ENCODE assay signal across 16 cellular contexts in genomic region chr18:28365406-28365805, GRCh38.
DNase-seq lines count a peak whose midpoint lies in the region; ATAC-seq and TF ChIP-seq lines count a peak whose summit lies in the region.
"Had no signal": no experiment of that assay in that cellular context is flagged by ENCODE, and none has a peak within 500 bp of the region (broad histone marks: within the 10 kb centered on the region; RNA-seq: fewer than 3 reads in every experiment).

No MANE protein-coding gene starts in this region.

- no peak overlapping the region for H4K8ac ChIP-seq in trophoblast cell (ENCODE audit: low read depth, low read length)

- no peak overlapping the region for H3K9ac ChIP-seq in trophoblast cell (ENCODE audit: low read length)

- H3K27me3 ChIP-seq in trophoblast cell (ENCODE audit: insufficient read depth, low read length) (no peaks in the 10 kb centered on the region), uterus (no peaks in the 10 kb centered on the region)

- H2BK12ac ChIP-seq in trophoblast cell (ENCODE audit: low read length), result no peak overlapping the region

- DNase-seq in HFFc6 (peak; percentile 75), NCI-H69 (lab: John Stamatoyannopoulos, UW) (peak; percentile 74), dermis blood vessel endothelial cell (peak; percentile 91), trophoblast cell (peak; percentile 62 to 73), uterus (no peak)
- DNase-seq: activated CD4-positive, alpha-beta T cell treated with anti-CD3 and anti-CD28 coated beads for 4 hours; activated T-cell treated with anti-CD3 and anti-CD28 coated beads, Interleukin-2, amount 50 U/mL, for 24 hours; CD4-positive, alpha-beta T cell; MV-4-11; right cardiac atrium; substantia nigra; T-helper 1 cell had no signal

- H3K27ac ChIP-seq in trophoblast cell (ENCODE audit: low read depth, low read length), result no peak overlapping the region
- H3K27ac ChIP-seq in uterus, result no peak overlapping the region

- H2AK5ac ChIP-seq in trophoblast cell (ENCODE audit: low read length), result no peak overlapping the region

- no peak overlapping the region for H2AFZ ChIP-seq in trophoblast cell (ENCODE audit: insufficient read depth, low read length, poor library complexity)

- no peak overlapping the region for H4K91ac ChIP-seq in trophoblast cell (ENCODE audit: low read depth, low read length)

- no peaks in the 10 kb centered on the region for H3K79me1 ChIP-seq in trophoblast cell (ENCODE audit: low read length)

- H3K36me3 Mint-ChIP-seq in HFFc6 (ENCODE audit: low read depth), result no peaks in the 10 kb centered on the region
- H3K36me3 Mint-ChIP-seq: brain had no signal

- ATAC-seq in HG02938 (IDR thresholded peaks at IDR 0.05; ENCODE audit: unreplicated experiment) (no peak), HG03457 (IDR thresholded peaks at IDR 0.05; ENCODE audit: unreplicated experiment) (no peak), HG03460 (IDR thresholded peaks at IDR 0.05; ENCODE audit: unreplicated experiment) (no peak)

- H3K18ac ChIP-seq in trophoblast cell (ENCODE audit: low read length), result no peak overlapping the region

- TF ChIP-seq POLR2A in uterus (IDR thresholded peaks at IDR 0.05), result no peak

- no peak overlapping the region for H2BK120ac ChIP-seq in trophoblast cell (ENCODE audit: insufficient read depth, low read length, poor library complexity)

- H3K14ac ChIP-seq in trophoblast cell (ENCODE audit: low read length), result no peak overlapping the region

- no peaks in the 10 kb centered on the region for H3K36me3 ChIP-seq in trophoblast cell (ENCODE audit: control insufficient read depth in 1 of 2, insufficient read depth in 2 of 2, low read length in 2 of 2)
- H3K36me3 ChIP-seq in uterus, result no peaks in the 10 kb centered on the region

- no peak overlapping the region for H3K4ac ChIP-seq in trophoblast cell (ENCODE audit: low read depth, low read length)

- H3K4me3 Mint-ChIP-seq in HFFc6, result no peak overlapping the region
- H3K4me3 Mint-ChIP-seq: activated T-cell treated with anti-CD3 and anti-CD28 coated beads, Interleukin-2, amount 50 U/mL, for 24 hours; brain; CD4-positive, alpha-beta T cell had no signal

- no peak overlapping the region for H4K12ac ChIP-seq in trophoblast cell (ENCODE audit: low read depth, low read length)

- no peak overlapping the region for H3K4me3 ChIP-seq in trophoblast cell (ENCODE audit: low read depth, low read length)
- no peak overlapping the region for H3K4me3 ChIP-seq in uterus

- H2BK5ac ChIP-seq in trophoblast cell (ENCODE audit: low read depth, low read length, poor library complexity), result no peak overlapping the region

- H3K27me3 Mint-ChIP-seq in HFFc6 (ENCODE audit: insufficient read depth), result no peaks in the 10 kb centered on the region
- H3K27me3 Mint-ChIP-seq: activated T-cell treated with anti-CD3 and anti-CD28 coated beads, Interleukin-2, amount 50 U/mL, for 24 hours; CD4-positive, alpha-beta T cell had no signal

- TF ChIP-seq CTCF in HFFc6 (IDR thresholded peaks at IDR 0.05), result no peak
- TF ChIP-seq CTCF in uterus (IDR thresholded peaks at IDR 0.05), result no peak

- intact Hi-C loops in uterus (cut with DNase I; ENCODE audit: low total_unique reads), result no loop called here

- no CpG with 5 or more reads among the region's 1 CpG for WGBS in trophoblast cell (ENCODE audit: extremely low coverage, insufficient coverage, insufficient read length)

- H3K23ac ChIP-seq in trophoblast cell (ENCODE audit: low read length), result no peak overlapping the region

- H3K4me1 Mint-ChIP-seq in HFFc6 (ENCODE audit: low read depth), result peaks cover 58% of the 10 kb centered on the region
- H3K4me1 Mint-ChIP-seq: brain had no signal

- H3K4me2 ChIP-seq in trophoblast cell (ENCODE audit: low read length), result no peak overlapping the region

- no peak overlapping the region for H3K27ac Mint-ChIP-seq in HFFc6
- H3K27ac Mint-ChIP-seq: activated T-cell treated with anti-CD3 and anti-CD28 coated beads, Interleukin-2, amount 50 U/mL, for 24 hours; CD4-positive, alpha-beta T cell had no signal

- H3K79me2 ChIP-seq in trophoblast cell (ENCODE audit: control insufficient read depth, insufficient read depth, low read length, poor library complexity), result no peaks in the 10 kb centered on the region

- H3K9me3 ChIP-seq in trophoblast cell (ENCODE audit: insufficient read depth, low read depth, low read length) (no peaks in the 10 kb centered on the region), uterus (no peaks in the 10 kb centered on the region)

- no peaks in the 10 kb centered on the region for H3K9me3 Mint-ChIP-seq in HFFc6

- H3K4me1 ChIP-seq in trophoblast cell (ENCODE audit: control insufficient read depth in 1 of 2, insufficient read depth in 2 of 2, low read length in 2 of 2), result no peaks in the 10 kb centered on the region
- no peaks in the 10 kb centered on the region for H3K4me1 ChIP-seq in uterus

Comparison
In these comparisons a context has a peak if more than half of its experiments do, and no peak if none do; other contexts are left out.
1. DNase-seq: peak in HFFc6 (single experiment), NCI-H69 (single experiment), dermis blood vessel endothelial cell (single experiment) and trophoblast cell (2 of 2); none in uterus (0 of 2).